In genomic region chrX:53794181-53794580, GRCh38 we compare ENCODE assay signal across 25 cellular contexts.
"Had no signal": no experiment of that assay in that cellular context is flagged by ENCODE, and none has a peak within 500 bp of the region (broad histone marks: within the 10 kb centered on the region; RNA-seq: fewer than 3 reads in every experiment).

No MANE protein-coding gene starts in this region.

- H3K27ac Mint-ChIP-seq: activated naive CD4-positive, alpha-beta T cell treated with anti-CD3 and anti-CD28 coated beads, Interleukin-2, amount 10 ng/mL, durations not matched to agents 7 days and 5 days; activated T-helper 2 cell treated with anti-CD3 and anti-CD28 coated beads, Interferon-gamma antibody, Interleukin-2, Interleukin-4, amounts not matched to agents 10 μg/mL and 5 μg/mL and 100 μg/mL, durations not matched to agents 14 hours and 24 hours and 36 hours; IgD-negative memory B cell; T-helper 1 cell treated with Interleukin-12 subunit alpha and Interleukin-12 subunit beta and Interleukin-4 antibody, amounts not matched to agents 30 μg/mL and 1 μg/mL, for 36 hours had no signal

- H3K4me3 Mint-ChIP-seq: activated naive CD4-positive, alpha-beta T cell treated with anti-CD3 and anti-CD28 coated beads, Interleukin-2, amount 10 ng/mL, durations not matched to agents 7 days and 5 days; brain; central memory CD8-positive, alpha-beta T cell; IgD-negative memory B cell; T-helper 1 cell treated with Interleukin-12 subunit alpha and Interleukin-12 subunit beta and Interleukin-4 antibody, amounts not matched to agents 30 μg/mL and 1 μg/mL, for 36 hours had no signal

- H3K4me1 Mint-ChIP-seq: IgD-negative memory B cell had no signal

- H3K27me3 Mint-ChIP-seq: activated naive CD4-positive, alpha-beta T cell treated with anti-CD3 and anti-CD28 coated beads, Interleukin-2, amount 10 ng/mL, durations not matched to agents 7 days and 5 days; brain; central memory CD8-positive, alpha-beta T cell had no signal

- ATAC-seq: activated CD4-positive, CD25-positive, alpha-beta regulatory T cell treated with anti-CD3 and anti-CD28 coated beads, Interleukin-2, amount 50 U/mL, for 24 hours; Panc1; Right ventricle myocardium inferior had no signal

- DNase-seq: activated CD4-positive, alpha-beta T cell treated with anti-CD3 and anti-CD28 coated beads for 4 hours; activated gamma-delta T cell treated with Interleukin-2 at 50 U/mL for 16 hours; activated naive CD4-positive, alpha-beta T cell treated with anti-CD3 and anti-CD28 coated beads, Interleukin-2, amount 10 ng/mL, durations not matched to agents 7 days and 5 days; activated T-cell treated with anti-CD3 and anti-CD28 coated beads for 4 hours; activated T-cell treated with anti-CD3 and anti-CD28 coated beads, Interleukin-2, amount 50 U/mL, for 48 hours; amygdala; KG1; NCI-H1092 treated with DMSO at 0.1 percent for 48 hours; NCI-H1417 treated with DMSO at 0.1 percent for 48 hours; NCI-H1694 treated with DMSO at 0.1 percent for 48 hours; NCI-H2029 treated with DMSO at 0.1 percent for 48 hours; NCI-H345; NCI-H510A; NCI-H526 treated with DMSO at 0.1 percent for 48 hours; NCI-H82; OCI-M1; RPMI8226 had no signal

- H3K9me3 Mint-ChIP-seq: activated T-helper 2 cell treated with anti-CD3 and anti-CD28 coated beads, Interferon-gamma antibody, Interleukin-2, Interleukin-4, amounts not matched to agents 10 μg/mL and 5 μg/mL and 100 μg/mL, durations not matched to agents 14 hours and 24 hours and 36 hours; central memory CD8-positive, alpha-beta T cell had no signal

- H3K36me3 Mint-ChIP-seq: activated naive CD4-positive, alpha-beta T cell treated with anti-CD3 and anti-CD28 coated beads, Interleukin-2, amount 10 ng/mL, durations not matched to agents 7 days and 5 days; brain had no signal
